ENCODE assay signal across 8 cellular contexts in genomic region chr2:84881581-84882414, GRCh38. TPM values are rescaled to one million over a fixed set of nuclear protein-coding genes. Genes with fewer than 3 reads are reported as not detected.
A peak's percentile ranks its signal among the peaks of the same experiment; 100 is the strongest.
DNase-seq lines count a peak whose midpoint lies in the region; ATAC-seq, FAIRE-seq and TF ChIP-seq lines count a peak whose summit lies in the region.

No MANE protein-coding gene starts in this region.

- no peaks in the 10 kb centered on the region for H3K27me3 Mint-ChIP-seq in activated T-helper 1 cell treated with anti-CD3 and anti-CD28 coated beads, Interleukin-12 subunit alpha, Interleukin-12 subunit beta, Interleukin-2, Interleukin-4 antibody, amounts not matched to agents 30 ng/mL and 10 ng/mL and 1 ng/mL, durations not matched to agents 14 hours and 24 hours and 36 hours (ENCODE audit: insufficient read depth)
- H3K27me3 Mint-ChIP-seq in natural killer cell treated with Interleukin-12 subunit alpha and Interleukin-12 subunit beta and Interleukin-15 and Interleukin-18, amount 100 ng/mL, for 72 hours = peaks cover 16% of the 10 kb centered on the region in 2 donors

- H3K27me3 ChIP-seq in Peyer's patch = peaks cover 0 to 7% of the 10 kb centered on the region in 2 donors

- H3K36me3 ChIP-seq in Peyer's patch = no peaks in the 10 kb centered on the region

- H3K4me1 Mint-ChIP-seq in activated T-helper 1 cell treated with anti-CD3 and anti-CD28 coated beads, Interleukin-12 subunit alpha, Interleukin-12 subunit beta, Interleukin-2, Interleukin-4 antibody, amounts not matched to agents 30 ng/mL and 10 ng/mL and 1 ng/mL, durations not matched to agents 14 hours and 24 hours and 36 hours (ENCODE audit: low read depth) = peaks cover 71% of the 10 kb centered on the region
- peaks cover 29 to 38% of the 10 kb centered on the region in 2 donors for H3K4me1 Mint-ChIP-seq in natural killer cell treated with Interleukin-12 subunit alpha and Interleukin-12 subunit beta and Interleukin-15 and Interleukin-18, amount 100 ng/mL, for 72 hours (ENCODE audit: low read depth in 2 of 2)

- H3K9me3 ChIP-seq in Peyer's patch = no peaks in the 10 kb centered on the region

- TF ChIP-seq CTCF in Peyer's patch (IDR thresholded peaks at IDR 0.05) (peak; percentile 47 to 81 (median 72)), fibroblast of pulmonary artery (IDR thresholded peaks at IDR 0.05; ENCODE audit: low read length, missing control alignments) (peak; percentile 75)

- peak overlapping the region; percentile 99 for H3K27ac Mint-ChIP-seq in activated T-helper 1 cell treated with anti-CD3 and anti-CD28 coated beads, Interleukin-12 subunit alpha, Interleukin-12 subunit beta, Interleukin-2, Interleukin-4 antibody, amounts not matched to agents 30 ng/mL and 10 ng/mL and 1 ng/mL, durations not matched to agents 14 hours and 24 hours and 36 hours
- H3K27ac Mint-ChIP-seq in natural killer cell treated with Interleukin-12 subunit alpha and Interleukin-12 subunit beta and Interleukin-15 and Interleukin-18, amount 100 ng/mL, for 72 hours = peak overlapping the region; percentile 75 to 80

- peaks cover 0 to 11% (median 0%) of the 10 kb centered on the region in 4 donors for H3K4me1 ChIP-seq in Peyer's patch

- peak overlapping the region; percentile 97 for H3K4me3 Mint-ChIP-seq in activated T-helper 1 cell treated with anti-CD3 and anti-CD28 coated beads, Interleukin-12 subunit alpha, Interleukin-12 subunit beta, Interleukin-2, Interleukin-4 antibody, amounts not matched to agents 30 ng/mL and 10 ng/mL and 1 ng/mL, durations not matched to agents 14 hours and 24 hours and 36 hours
- peak overlapping the region; percentile 89 for H3K4me3 Mint-ChIP-seq in natural killer cell treated with Interleukin-12 subunit alpha and Interleukin-12 subunit beta and Interleukin-15 and Interleukin-18, amount 100 ng/mL, for 72 hours

- H3K4me3 ChIP-seq in Peyer's patch (peak overlapping the region; percentile 52 to 90 (median 67)), fibroblast of pulmonary artery (replicated peaks; ENCODE audit: low read depth, low read length) (peak overlapping the region; percentile 61)

- intact Hi-C loops in activated T-helper 1 cell treated with anti-CD3 and anti-CD28 coated beads, Interleukin-12 subunit alpha, Interleukin-12 subunit beta, Interleukin-2, Interleukin-4 antibody, amounts not matched to agents 30 ng/mL and 10 ng/mL and 1 ng/mL, durations not matched to agents 14 hours and 24 hours and 36 hours (cut with micrococcal nuclease) = loop anchor here (1.0 to 2.0 kb wide), 8 partner anchors 17 to 422 kb away; partner anchors contain the start of genes DNAH6, SUCLG1 and TMSB10

- H3K27ac ChIP-seq in Peyer's patch = peak overlapping the region; percentile 68 to 72 (median 72)

- FAIRE-seq in HTR-8/SVneo (lab: Jason Lieb, UNC) = peak; percentile 72

- peak; percentile 53 for ATAC-seq in GM21381 (IDR thresholded peaks at IDR 0.05; ENCODE audit: unreplicated experiment)
- peak; percentile 84 to 88 for ATAC-seq in natural killer cell treated with Interleukin-12 subunit alpha and Interleukin-12 subunit beta and Interleukin-15 and Interleukin-18, amount 100 ng/mL, for 72 hours

- peak; percentile 93 for DNase-seq in DMS 273 (lab: John Stamatoyannopoulos, UW; ENCODE audit: unreplicated experiment)
- peak; percentile 79 for DNase-seq in HTR-8/SVneo (ENCODE audit: insufficient read length, low spot score)
- DNase-seq in Peyer's patch = peak; percentile 87 to 96 (median 90)
- DNase-seq in activated T-helper 1 cell treated with anti-CD3 and anti-CD28 coated beads, Interleukin-12 subunit alpha, Interleukin-12 subunit beta, Interleukin-2, Interleukin-4 antibody, amounts not matched to agents 30 ng/mL and 10 ng/mL and 1 ng/mL, durations not matched to agents 14 hours and 24 hours and 36 hours (ENCODE audit: low spot score) = peak; percentile 81
- peak; percentile 84 for DNase-seq in fibroblast of pulmonary artery (ENCODE audit: low read depth)
- peak; percentile 87 for DNase-seq in natural killer cell treated with Interleukin-12 subunit alpha and Interleukin-12 subunit beta and Interleukin-15 and Interleukin-18, amount 100 ng/mL, for 72 hours (ENCODE audit: low spot score)
- peak; percentile 84 for DNase-seq in stimulated activated naive CD4-positive, alpha-beta T cell treated with Interleukin-2 at 50 U/mL for 16 hours (lab: John Stamatoyannopoulos, UW)

- TF ChIP-seq POLR2A in Peyer's patch (IDR thresholded peaks at IDR 0.05) = no peak

- no peaks in the 10 kb centered on the region for H3K9me3 Mint-ChIP-seq in activated T-helper 1 cell treated with anti-CD3 and anti-CD28 coated beads, Interleukin-12 subunit alpha, Interleukin-12 subunit beta, Interleukin-2, Interleukin-4 antibody, amounts not matched to agents 30 ng/mL and 10 ng/mL and 1 ng/mL, durations not matched to agents 14 hours and 24 hours and 36 hours
- no peaks in the 10 kb centered on the region for H3K9me3 Mint-ChIP-seq in natural killer cell treated with Interleukin-12 subunit alpha and Interleukin-12 subunit beta and Interleukin-15 and Interleukin-18, amount 100 ng/mL, for 72 hours

- H3K36me3 Mint-ChIP-seq in activated T-helper 1 cell treated with anti-CD3 and anti-CD28 coated beads, Interleukin-12 subunit alpha, Interleukin-12 subunit beta, Interleukin-2, Interleukin-4 antibody, amounts not matched to agents 30 ng/mL and 10 ng/mL and 1 ng/mL, durations not matched to agents 14 hours and 24 hours and 36 hours (ENCODE audit: low read depth) = peaks cover 6% of the 10 kb centered on the region
- no peaks in the 10 kb centered on the region for H3K36me3 Mint-ChIP-seq in natural killer cell treated with Interleukin-12 subunit alpha and Interleukin-12 subunit beta and Interleukin-15 and Interleukin-18, amount 100 ng/mL, for 72 hours

RNA-seq across cellular contexts. Expression of gene TRABD2A, which starts 0.9 kb away (rescaled TPM):
- total RNA-seq in Peyer's patch = 10 to 100 TPM; 32.2 to 85.4 (median 55.0) TPM
- total RNA-seq in activated T-helper 1 cell treated with anti-CD3 and anti-CD28 coated beads, Interleukin-12 subunit alpha, Interleukin-12 subunit beta, Interleukin-2, Interleukin-4 antibody, amounts not matched to agents 30 ng/mL and 10 ng/mL and 1 ng/mL, durations not matched to agents 14 hours and 24 hours and 36 hours = 62.1 and 62.2 TPM in 2 replicates
- 10 to 100 TPM in 1 of 2 donors, 1 to 10 TPM in 1; 6.6 to 18.3 TPM for total RNA-seq in natural killer cell treated with Interleukin-12 subunit alpha and Interleukin-12 subunit beta and Interleukin-15 and Interleukin-18, amount 100 ng/mL, for 72 hours

RNA-seq across cellular contexts. Expression of gene TMSB10, which starts 23.7 kb away (rescaled TPM):
- total RNA-seq in Peyer's patch = 1,000 to 10,000 TPM; 3,771 to 5,073 (median 4,495) TPM
- 2,415 and 2,510 TPM in 2 replicates for total RNA-seq in activated T-helper 1 cell treated with anti-CD3 and anti-CD28 coated beads, Interleukin-12 subunit alpha, Interleukin-12 subunit beta, Interleukin-2, Interleukin-4 antibody, amounts not matched to agents 30 ng/mL and 10 ng/mL and 1 ng/mL, durations not matched to agents 14 hours and 24 hours and 36 hours
- 1,000 to 10,000 TPM; 1,502 to 3,073 TPM for total RNA-seq in natural killer cell treated with Interleukin-12 subunit alpha and Interleukin-12 subunit beta and Interleukin-15 and Interleukin-18, amount 100 ng/mL, for 72 hours

Comparison
In these comparisons a context has a peak if more than half of its experiments do, and no peak if none do; other contexts are left out.
1. Peak in every context shown above with its lines: DNase-seq, ATAC-seq, H3K4me3 ChIP-seq and H3K27ac ChIP-seq.